In the genomic region with DNA sequence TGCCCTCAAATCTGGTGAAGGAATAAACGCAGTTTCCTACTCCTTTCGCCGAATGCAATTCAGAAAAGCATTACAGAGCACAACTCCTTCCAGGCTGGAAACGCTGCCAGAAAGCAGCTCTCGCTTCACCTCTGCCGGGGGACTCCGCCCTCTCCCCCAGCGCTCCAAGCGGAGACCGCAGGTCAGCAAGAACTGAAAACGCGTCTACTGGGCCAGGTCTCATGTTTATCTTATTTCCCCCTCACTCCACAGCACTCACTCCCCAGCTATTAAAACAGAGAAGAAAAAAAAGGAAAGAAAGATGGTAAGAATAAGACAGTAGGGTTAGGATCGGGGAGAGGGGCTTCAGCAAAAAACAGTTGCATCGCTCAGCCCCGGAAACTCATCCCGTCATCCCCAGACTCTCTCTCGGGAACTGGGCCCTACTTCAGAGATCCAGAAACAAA, we compare ENCODE assay signal across 1 cellular context.
TF ChIP-seq lines count a peak whose summit lies in the region.

No MANE protein-coding gene starts in this region.

TF ChIP-seq in HepG2, 621 proteins besides CTCF, POLR2A, EP300 and RAD21 (continued from another document and continues in another):
- TF ChIP-seq ZNF343 (CRISPR knock-in tag; IDR thresholded peaks at IDR 0.05) (peak; percentile 4; the same call in 1 of the 2 replicates), ZNF816 (CRISPR knock-in tag; IDR thresholded peaks at IDR 0.05; ENCODE audit: borderline replicate concordance) (0 out of 2 replicates have a peak, but pooled peaks have one; percentile 30), HIC2 (CRISPR knock-in tag; IDR thresholded peaks at IDR 0.05; ENCODE audit: low read depth) (no peak), GPBP1L1 (CRISPR knock-in tag; IDR thresholded peaks at IDR 0.05) (no peak), SAP130 (CRISPR knock-in tag; IDR thresholded peaks at IDR 0.05; ENCODE audit: low read depth) (peak; percentile 18; the same call in 1 of the 2 replicates), REPIN1 (CRISPR knock-in tag; IDR thresholded peaks at IDR 0.05; ENCODE audit: borderline replicate concordance, low read depth) (no peak), ZNF781 (CRISPR knock-in tag; IDR thresholded peaks at IDR 0.05; ENCODE audit: borderline replicate concordance, not compliant biosample characterization) (no peak), SNAPC4 (CRISPR knock-in tag; IDR thresholded peaks at IDR 0.05) (0 out of 2 replicates have a peak, but pooled peaks have one; percentile 59), ZNF20 (CRISPR knock-in tag; IDR thresholded peaks at IDR 0.05) (0 out of 2 replicates have a peak, but pooled peaks have one; percentile 27), ZNF30 (CRISPR knock-in tag; IDR thresholded peaks at IDR 0.05) (no peak), ZFP41 (CRISPR knock-in tag; IDR thresholded peaks at IDR 0.05; ENCODE audit: borderline replicate concordance) (no peak), ZNF441 (CRISPR knock-in tag; IDR thresholded peaks at IDR 0.05; ENCODE audit: borderline replicate concordance) (no peak), MEF2D (CRISPR knock-in tag; IDR thresholded peaks at IDR 0.05) (no peak; the same call in 1 of the 2 replicates), ZSCAN30 (CRISPR knock-in tag; IDR thresholded peaks at IDR 0.05) (no peak; the same call in 1 of the 2 replicates), LCORL (IDR thresholded peaks at IDR 0.05) (no peak), LCORL (CRISPR knock-in tag; IDR thresholded peaks at IDR 0.05) (no peak), ZNF775 (CRISPR knock-in tag; IDR thresholded peaks at IDR 0.05; ENCODE audit: borderline replicate concordance) (0 out of 2 replicates have a peak, but pooled peaks have one; percentile 57), CREB1 (IDR thresholded peaks at IDR 0.05) (no peak), CREB1 (CRISPR knock-in tag; IDR thresholded peaks at IDR 0.05) (0 out of 2 replicates have a peak, but pooled peaks have one; percentile 13), TCF7L2 (IDR thresholded peaks at IDR 0.05; ENCODE audit: low read depth, low read length) (no peak), ZBTB3 (CRISPR knock-in tag; IDR thresholded peaks at IDR 0.05; ENCODE audit: borderline replicate concordance, low read depth) (0 out of 2 replicates have a peak, but pooled peaks have one; percentile 28), ONECUT2 (CRISPR knock-in tag; IDR thresholded peaks at IDR 0.05) (0 out of 2 replicates have a peak, but pooled peaks have one; percentile 16), ZNF589 (CRISPR knock-in tag; conservative IDR thresholded peaks at IDR 0.05) (no peak), ZSCAN25 (CRISPR knock-in tag; IDR thresholded peaks at IDR 0.05) (peak; percentile 50; the same call in 1 of the 2 replicates), GFI1 (CRISPR knock-in tag; IDR thresholded peaks at IDR 0.05; ENCODE audit: borderline replicate concordance) (0 out of 2 replicates have a peak, but pooled peaks have one; percentile 12), BORCS8-MEF2B (CRISPR knock-in tag; IDR thresholded peaks at IDR 0.05) (no peak; the same call in 1 of the 2 replicates), AGO1 (IDR thresholded peaks at IDR 0.05; ENCODE audit: low read depth, low read length, poor library complexity, severe bottlenecking) (no peak), STAT5B (CRISPR knock-in tag; IDR thresholded peaks at IDR 0.05) (no peak), ZNF709 (CRISPR knock-in tag; IDR thresholded peaks at IDR 0.05) (0 out of 2 replicates have a peak, but pooled peaks have one; percentile 41), NFE2L1 (CRISPR knock-in tag; IDR thresholded peaks at IDR 0.05; ENCODE audit: borderline replicate concordance) (no peak), NRL (CRISPR knock-in tag; IDR thresholded peaks at IDR 0.05; ENCODE audit: borderline replicate concordance) (no peak), NR1H2 (CRISPR knock-in tag; IDR thresholded peaks at IDR 0.05; ENCODE audit: borderline replicate concordance, low read depth) (no peak), GLI4 (CRISPR knock-in tag; IDR thresholded peaks at IDR 0.05; ENCODE audit: borderline replicate concordance) (no peak), TMF1 (CRISPR knock-in tag; IDR thresholded peaks at IDR 0.05; ENCODE audit: low read depth) (no peak), RBM22 (optimal IDR thresholded peaks at IDR 0.05; ENCODE audit: low read length) (no peak), BHLHE40 (IDR thresholded peaks at IDR 0.05; ENCODE audit: low read length) (no peak), POLR2G (IDR thresholded peaks at IDR 0.05; ENCODE audit: low read depth, low read length) (0 out of 2 replicates have a peak, but pooled peaks have one; percentile 51), ISL2 (CRISPR knock-in tag; IDR thresholded peaks at IDR 0.05) (peak; percentile 5; the same call in 1 of the 2 replicates)
- TF ChIP-seq, protein P1, sequence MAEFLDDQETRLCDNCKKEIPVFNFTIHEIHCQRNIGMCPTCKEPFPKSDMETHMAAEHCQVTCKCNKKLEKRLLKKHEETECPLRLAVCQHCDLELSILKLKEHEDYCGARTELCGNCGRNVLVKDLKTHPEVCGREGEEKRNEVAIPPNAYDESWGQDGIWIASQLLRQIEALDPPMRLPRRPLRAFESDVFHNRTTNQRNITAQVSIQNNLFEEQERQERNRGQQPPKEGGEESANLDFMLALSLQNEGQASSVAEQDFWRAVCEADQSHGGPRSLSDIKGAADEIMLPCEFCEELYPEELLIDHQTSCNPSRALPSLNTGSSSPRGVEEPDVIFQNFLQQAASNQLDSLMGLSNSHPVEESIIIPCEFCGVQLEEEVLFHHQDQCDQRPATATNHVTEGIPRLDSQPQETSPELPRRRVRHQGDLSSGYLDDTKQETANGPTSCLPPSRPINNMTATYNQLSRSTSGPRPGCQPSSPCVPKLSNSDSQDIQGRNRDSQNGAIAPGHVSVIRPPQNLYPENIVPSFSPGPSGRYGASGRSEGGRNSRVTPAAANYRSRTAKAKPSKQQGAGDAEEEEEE (CRISPR knock-in tag; IDR thresholded peaks at IDR 0.05; ENCODE audit: borderline replicate concordance): no peak
- TF ChIP-seq, protein P2, sequence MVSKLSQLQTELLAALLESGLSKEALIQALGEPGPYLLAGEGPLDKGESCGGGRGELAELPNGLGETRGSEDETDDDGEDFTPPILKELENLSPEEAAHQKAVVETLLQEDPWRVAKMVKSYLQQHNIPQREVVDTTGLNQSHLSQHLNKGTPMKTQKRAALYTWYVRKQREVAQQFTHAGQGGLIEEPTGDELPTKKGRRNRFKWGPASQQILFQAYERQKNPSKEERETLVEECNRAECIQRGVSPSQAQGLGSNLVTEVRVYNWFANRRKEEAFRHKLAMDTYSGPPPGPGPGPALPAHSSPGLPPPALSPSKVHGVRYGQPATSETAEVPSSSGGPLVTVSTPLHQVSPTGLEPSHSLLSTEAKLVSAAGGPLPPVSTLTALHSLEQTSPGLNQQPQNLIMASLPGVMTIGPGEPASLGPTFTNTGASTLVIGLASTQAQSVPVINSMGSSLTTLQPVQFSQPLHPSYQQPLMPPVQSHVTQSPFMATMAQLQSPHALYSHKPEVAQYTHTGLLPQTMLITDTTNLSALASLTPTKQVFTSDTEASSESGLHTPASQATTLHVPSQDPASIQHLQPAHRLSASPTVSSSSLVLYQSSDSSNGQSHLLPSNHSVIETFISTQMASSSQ (IDR thresholded peaks at IDR 0.05; ENCODE audit: low read depth): no peak
- TF ChIP-seq, protein P2 (CRISPR knock-in tag; IDR thresholded peaks at IDR 0.05; ENCODE audit: borderline replicate concordance): no peak
- TF ChIP-seq, protein P3, sequence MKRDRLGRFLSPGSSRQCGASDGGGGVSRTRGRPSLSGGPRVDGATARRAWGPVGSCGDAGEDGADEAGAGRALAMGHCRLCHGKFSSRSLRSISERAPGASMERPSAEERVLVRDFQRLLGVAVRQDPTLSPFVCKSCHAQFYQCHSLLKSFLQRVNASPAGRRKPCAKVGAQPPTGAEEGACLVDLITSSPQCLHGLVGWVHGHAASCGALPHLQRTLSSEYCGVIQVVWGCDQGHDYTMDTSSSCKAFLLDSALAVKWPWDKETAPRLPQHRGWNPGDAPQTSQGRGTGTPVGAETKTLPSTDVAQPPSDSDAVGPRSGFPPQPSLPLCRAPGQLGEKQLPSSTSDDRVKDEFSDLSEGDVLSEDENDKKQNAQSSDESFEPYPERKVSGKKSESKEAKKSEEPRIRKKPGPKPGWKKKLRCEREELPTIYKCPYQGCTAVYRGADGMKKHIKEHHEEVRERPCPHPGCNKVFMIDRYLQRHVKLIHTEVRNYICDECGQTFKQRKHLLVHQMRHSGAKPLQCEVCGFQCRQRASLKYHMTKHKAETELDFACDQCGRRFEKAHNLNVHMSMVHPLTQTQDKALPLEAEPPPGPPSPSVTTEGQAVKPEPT (CRISPR knock-in tag; IDR thresholded peaks at IDR 0.05; ENCODE audit: low read depth): no peak; the same call in 1 of the 2 replicates
